Comparison of ENCODE assay signal across 9 cellular contexts in the genomic region with DNA sequence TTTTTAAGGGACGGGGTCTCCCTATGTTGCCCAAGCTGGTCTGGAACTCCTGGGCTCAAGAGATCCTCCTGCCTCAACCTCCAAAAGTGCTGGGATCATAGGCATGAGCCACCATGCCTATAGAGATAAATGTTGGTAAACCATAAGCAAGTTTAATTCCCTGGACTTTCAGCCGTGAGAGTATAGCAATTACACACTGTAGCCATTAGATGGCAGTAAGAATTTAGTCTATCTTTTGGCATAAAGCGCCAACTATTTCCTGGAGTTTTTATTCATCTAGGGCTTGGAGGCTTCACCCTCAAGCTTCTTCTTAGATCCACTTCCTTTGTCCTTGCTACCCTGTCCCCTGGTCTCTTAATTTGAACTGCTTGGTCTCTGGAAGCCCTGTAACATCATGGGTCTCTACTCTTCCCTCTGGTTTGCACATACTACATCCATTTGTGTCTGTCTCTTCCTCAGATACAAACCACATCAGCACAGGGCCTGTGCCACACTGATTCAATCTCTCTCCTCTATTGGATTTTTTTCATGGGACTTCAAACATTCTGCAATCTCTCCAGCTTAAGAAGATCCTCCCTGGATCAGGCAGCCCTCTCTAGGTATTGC. TPM values are rescaled to one million over a fixed set of nuclear protein-coding genes. Genes with fewer than 3 reads are reported as not detected.
DNase-seq lines count a peak whose midpoint lies in the region; ATAC-seq, FAIRE-seq and TF ChIP-seq lines count a peak whose summit lies in the region.
"Had no signal": no experiment of that assay in that cellular context is flagged by ENCODE, and none has a peak within 500 bp of the region (broad histone marks: within the 10 kb centered on the region; RNA-seq: fewer than 3 reads in every experiment).

No MANE protein-coding gene starts in this region.

- no peaks in the 10 kb centered on the region for H3K36me3 Mint-ChIP-seq in brain

- H4K20me1 ChIP-seq in DND-41 (ENCODE audit: insufficient read depth, low read length), result no peaks in the 10 kb centered on the region

- H3K36me3 ChIP-seq in DND-41 (ENCODE audit: insufficient read depth, low read length) (no peaks in the 10 kb centered on the region), kidney (ENCODE audit: control insufficient read depth in 1 of 2, insufficient read depth in 2 of 2, low read length in 2 of 2) (no peaks in the 10 kb centered on the region), testis (ENCODE audit: low read depth, missing control alignments) (no peaks in the 10 kb centered on the region)

- H3K9ac ChIP-seq in DND-41 (ENCODE audit: low read depth, low read length) (no peak overlapping the region), kidney (ENCODE audit: low read length in 2 of 2) (peak overlapping the region in 1 of 2 donors; percentile 20)

- H3K79me2 ChIP-seq in DND-41 (ENCODE audit: insufficient read depth, low read length), result no peaks in the 10 kb centered on the region

- peak overlapping the region; percentile 86 for H2AFZ ChIP-seq in DND-41 (ENCODE audit: low read depth, low read length)

- 25 to 33% methylated on average over 3 of the region's 3 CpGs for WGBS in testis, 2 donors

- DNase-seq in DND-41, result peak; percentile 5
- peak; percentile 67 for DNase-seq in NCI-H69 (lab: John Stamatoyannopoulos, UW)
- DNase-seq in kidney, result no peak
- no peak for DNase-seq in testis
- no peak for DNase-seq in activated gamma-delta T cell (lab: John Stamatoyannopoulos, UW)

- H3K27ac ChIP-seq in DND-41 (ENCODE audit: low read length), result no peak overlapping the region
- H3K27ac ChIP-seq in kidney (ENCODE audit: low read depth in 2 of 2, low read length in 2 of 2), result peak overlapping the region in 1 of 2 donors; percentile 33
- H3K27ac ChIP-seq in testis, result no peak overlapping the region

- intact Hi-C loops in kidney (cut with DNase I) (loop anchor here (10.0 kb wide), 1 partner anchor 92 kb away; the partner anchor contains the start of gene EIF3F), testis (cut with DNase I; ENCODE audit: low total_unique reads) (no loop called here)

- H3K9me3 ChIP-seq in DND-41 (ENCODE audit: insufficient read depth, low read length, severe bottlenecking) (no peaks in the 10 kb centered on the region), kidney (ENCODE audit: control insufficient read depth in 1 of 2, low read length in 2 of 2) (no peaks in the 10 kb centered on the region), testis (no peaks in the 10 kb centered on the region)

- H3K4me3 Mint-ChIP-seq in brain, result no peak overlapping the region

- TF ChIP-seq POLR2A in testis (IDR thresholded peaks at IDR 0.05), result no peak

- H3K27ac Mint-ChIP-seq in brain, result peak overlapping the region in 1 of 5 experiments; percentile 9

- H3K4me3 ChIP-seq in DND-41 (ENCODE audit: low read depth in 1 of 2, low read length in 2 of 2), result no peak overlapping the region
- H3K4me3 ChIP-seq in kidney (ENCODE audit: low read length in 2 of 2), result no peak overlapping the region
- H3K4me3 ChIP-seq in testis, result no peak overlapping the region

- ATAC-seq in DND-41 (ENCODE audit: insufficient read depth, low read depth) (peak; percentile 76), GM19395 (IDR thresholded peaks at IDR 0.05; ENCODE audit: unreplicated experiment) (peak; percentile 70), HG03342 (IDR thresholded peaks at IDR 0.05; ENCODE audit: unreplicated experiment) (peak; percentile 52)

- FAIRE-seq in kidney (lab: Jason Lieb, UNC), result peak; percentile 53

- peaks cover 13% of the 10 kb centered on the region for H3K4me1 Mint-ChIP-seq in brain

- peaks cover 7% of the 10 kb centered on the region for H3K27me3 Mint-ChIP-seq in brain

- H3K4me2 ChIP-seq in DND-41 (ENCODE audit: insufficient read depth, low read length), result no peak overlapping the region; the same call in 1 of the 2 replicates

- H3K9me3 Mint-ChIP-seq in brain, result no peaks in the 10 kb centered on the region

- H3K27me3 ChIP-seq in DND-41 (ENCODE audit: insufficient read depth, low read length, poor library complexity) (peaks cover 10% of the 10 kb centered on the region), testis (no peaks in the 10 kb centered on the region)

- H3K4me1 ChIP-seq in DND-41 (ENCODE audit: insufficient read depth, low read length) (0 out of 2 replicates have a peak, but pooled peaks cover 5% of the 10 kb centered on the region), kidney (ENCODE audit: control insufficient read depth in 1 of 2, insufficient read depth in 1 of 2, low read depth in 1 of 2, low read length in 2 of 2) (peaks cover 0 to 18% of the 10 kb centered on the region in 2 donors), testis (peaks cover 41% of the 10 kb centered on the region)

- TF ChIP-seq CTCF in DND-41 (IDR thresholded peaks at IDR 0.05; ENCODE audit: borderline replicate concordance, extremely low read depth, low read length, poor library complexity, severe bottlenecking), result peak; percentile 80
- peak; percentile 74 to 75 for TF ChIP-seq CTCF in brain (conservative IDR thresholded peaks at IDR 0.05)
- TF ChIP-seq CTCF in kidney (IDR thresholded peaks at IDR 0.05; ENCODE audit: borderline replicate concordance, extremely low read depth, insufficient read depth), result peak; percentile 79
- peak; percentile 35 to 71 (median 68) for TF ChIP-seq CTCF in testis (IDR thresholded peaks at IDR 0.05)

RNA-seq across cellular contexts. Expression of gene OR10A6, which starts 38.2 kb away (rescaled TPM):
- polyA plus RNA-seq in brain (ENCODE audit: insufficient read depth, low read depth, low replicate concordance) (not detected), kidney (ENCODE audit: insufficient read depth, low read depth, low replicate concordance) (not detected), testis (ENCODE audit: insufficient read depth, low read depth, low replicate concordance) (not detected)
- total RNA-seq in kidney (not detected), testis (not detected)
- polyA plus RNA-seq: adipose tissue had no signal

RNA-seq across cellular contexts. Expression of gene OR10A3, which starts 48.7 kb away (rescaled TPM):
- polyA plus RNA-seq in brain (ENCODE audit: insufficient read depth, low read depth, low replicate concordance) (not detected), kidney (ENCODE audit: insufficient read depth, low read depth, low replicate concordance) (not detected), testis (ENCODE audit: insufficient read depth, low read depth, low replicate concordance) (not detected)
- total RNA-seq in kidney (not detected), testis (under 1 TPM in 1 of 2 donors, not detected in 1; 0.25 TPM)
- polyA plus RNA-seq: adipose tissue had no signal

Comparison
In these comparisons a context has a peak if more than half of its experiments do, and no peak if none do; other contexts are left out.
1. DNase-seq: peak in DND-41 (single experiment) and NCI-H69 (single experiment); none in kidney (single experiment), testis (single experiment) and activated gamma-delta T cell (single experiment).
2. Peak in every context shown above with its lines, with median percentiles within 50 percentile points of each other: ATAC-seq and CTCF ChIP-seq.